Comparison of ENCODE assay signal across 1 cellular context in the genomic region with DNA sequence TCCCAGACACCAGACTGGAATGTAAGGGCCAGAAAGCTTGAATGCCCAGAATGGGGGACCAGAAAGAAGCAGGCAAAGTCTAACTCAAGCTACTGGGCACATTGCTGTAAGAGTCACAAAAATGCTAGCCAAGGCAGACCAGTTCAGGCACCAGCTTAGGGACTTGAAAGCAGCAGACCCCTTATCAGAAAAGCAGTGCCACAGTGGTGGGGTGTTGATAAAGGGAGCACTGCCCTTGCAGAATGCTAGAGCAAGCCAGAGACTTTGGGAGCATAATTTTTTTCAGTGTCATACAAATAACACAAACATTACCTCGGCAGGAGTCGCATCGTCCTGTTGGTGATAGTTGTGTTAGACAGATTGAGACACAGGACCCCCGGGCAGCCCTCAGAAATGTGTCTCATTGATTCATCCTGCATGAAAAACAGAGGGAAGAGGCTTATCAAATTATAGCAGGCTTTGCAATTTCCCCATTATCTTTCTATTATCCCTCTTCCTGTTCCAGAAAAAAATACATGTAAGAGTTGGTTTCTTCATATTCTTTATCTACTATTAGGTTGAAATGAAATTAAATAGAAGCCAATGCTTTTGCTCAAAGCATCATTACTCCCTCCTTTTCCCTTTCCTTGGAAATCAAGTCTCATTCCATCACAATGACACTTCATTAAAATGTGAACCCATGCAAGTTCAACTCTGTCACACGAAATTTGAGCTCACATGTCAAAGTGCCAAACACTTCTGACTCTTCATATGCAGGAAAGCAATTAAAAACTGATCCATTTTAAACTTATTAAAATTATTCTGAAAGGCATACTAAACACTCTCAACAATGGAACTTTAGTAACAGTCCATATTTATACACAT.
TF ChIP-seq lines count a peak whose summit lies in the region.

No MANE protein-coding gene starts in this region.

TF ChIP-seq in SK-N-SH, 30 proteins besides CTCF, POLR2A, EP300 and RAD21 (continued from another document):
- TF ChIP-seq, protein P1, sequence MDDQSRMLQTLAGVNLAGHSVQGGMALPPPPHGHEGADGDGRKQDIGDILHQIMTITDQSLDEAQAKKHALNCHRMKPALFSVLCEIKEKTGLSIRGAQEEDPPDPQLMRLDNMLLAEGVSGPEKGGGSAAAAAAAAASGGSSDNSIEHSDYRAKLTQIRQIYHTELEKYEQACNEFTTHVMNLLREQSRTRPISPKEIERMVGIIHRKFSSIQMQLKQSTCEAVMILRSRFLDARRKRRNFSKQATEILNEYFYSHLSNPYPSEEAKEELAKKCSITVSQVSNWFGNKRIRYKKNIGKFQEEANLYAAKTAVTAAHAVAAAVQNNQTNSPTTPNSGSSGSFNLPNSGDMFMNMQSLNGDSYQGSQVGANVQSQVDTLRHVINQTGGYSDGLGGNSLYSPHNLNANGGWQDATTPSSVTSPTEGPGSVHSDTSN (IDR thresholded peaks at IDR 0.05), result peak; percentile 40; the same call in 1 of the 2 replicates
- TF ChIP-seq TEAD4 (IDR thresholded peaks at IDR 0.05; ENCODE audit: borderline replicate concordance, insufficient read depth) (no peak), FOSL2 (IDR thresholded peaks at IDR 0.05; ENCODE audit: borderline replicate concordance, low read depth) (0 out of 2 replicates have a peak, but pooled peaks have one; percentile 8), MEF2A (IDR thresholded peaks at IDR 0.05; ENCODE audit: borderline replicate concordance, low read depth) (no peak), YY1 (IDR thresholded peaks at IDR 0.05; ENCODE audit: low read depth) (no peak), RXRA (IDR thresholded peaks at IDR 0.05; ENCODE audit: borderline replicate concordance, low read depth) (peak; percentile 27; the same call in 1 of the 2 replicates), FOXJ3 (CRISPR knock-in tag; IDR thresholded peaks at IDR 0.05) (no peak), GABPA (IDR thresholded peaks at IDR 0.05; ENCODE audit: low read depth) (no peak), NFIC (IDR thresholded peaks at IDR 0.05; ENCODE audit: borderline replicate concordance) (no peak), NRF1 (IDR thresholded peaks at IDR 0.05; ENCODE audit: low read depth, low read length) (no peak), RFX5 (IDR thresholded peaks at IDR 0.05; ENCODE audit: low read length) (no peak), MXI1 (IDR thresholded peaks at IDR 0.05; ENCODE audit: low read depth, low read length) (no peak), SIN3A (IDR thresholded peaks at IDR 0.05; ENCODE audit: borderline replicate concordance, low read depth, low read length) (no peak), CHD2 (IDR thresholded peaks at IDR 0.05; ENCODE audit: low read length, partially characterized antibody) (peak; percentile 11), GATA2 (CRISPR knock-in tag; IDR thresholded peaks at IDR 0.05) (peak; percentile 31; the same call in 1 of the 2 replicates), EZH2phosphoT487 (IDR thresholded peaks at IDR 0.05; ENCODE audit: borderline replicate concordance, low read depth) (no peak), FOXM1 (IDR thresholded peaks at IDR 0.05; ENCODE audit: low read depth) (no peak), RCOR1 (IDR thresholded peaks at IDR 0.05; ENCODE audit: low read length) (peak; percentile 21; the same call in 1 of the 2 replicates), TCF12 (IDR thresholded peaks at IDR 0.05) (peak; percentile 42), POLR2AphosphoS5 (IDR thresholded peaks at IDR 0.05; ENCODE audit: low read depth, low read length) (no peak), SMC3 (IDR thresholded peaks at IDR 0.05; ENCODE audit: low read depth, low read length) (no peak)
- TF ChIP-seq, protein P2, sequence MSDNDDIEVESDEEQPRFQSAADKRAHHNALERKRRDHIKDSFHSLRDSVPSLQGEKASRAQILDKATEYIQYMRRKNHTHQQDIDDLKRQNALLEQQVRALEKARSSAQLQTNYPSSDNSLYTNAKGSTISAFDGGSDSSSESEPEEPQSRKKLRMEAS (IDR thresholded peaks at IDR 0.05; ENCODE audit: low read depth), result no peak
- TF ChIP-seq, protein P3, sequence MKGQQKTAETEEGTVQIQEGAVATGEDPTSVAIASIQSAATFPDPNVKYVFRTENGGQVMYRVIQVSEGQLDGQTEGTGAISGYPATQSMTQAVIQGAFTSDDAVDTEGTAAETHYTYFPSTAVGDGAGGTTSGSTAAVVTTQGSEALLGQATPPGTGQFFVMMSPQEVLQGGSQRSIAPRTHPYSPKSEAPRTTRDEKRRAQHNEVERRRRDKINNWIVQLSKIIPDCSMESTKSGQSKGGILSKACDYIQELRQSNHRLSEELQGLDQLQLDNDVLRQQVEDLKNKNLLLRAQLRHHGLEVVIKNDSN (IDR thresholded peaks at IDR 0.05; ENCODE audit: borderline replicate concordance, low read depth), result no peak
- TF ChIP-seq, protein P4, sequence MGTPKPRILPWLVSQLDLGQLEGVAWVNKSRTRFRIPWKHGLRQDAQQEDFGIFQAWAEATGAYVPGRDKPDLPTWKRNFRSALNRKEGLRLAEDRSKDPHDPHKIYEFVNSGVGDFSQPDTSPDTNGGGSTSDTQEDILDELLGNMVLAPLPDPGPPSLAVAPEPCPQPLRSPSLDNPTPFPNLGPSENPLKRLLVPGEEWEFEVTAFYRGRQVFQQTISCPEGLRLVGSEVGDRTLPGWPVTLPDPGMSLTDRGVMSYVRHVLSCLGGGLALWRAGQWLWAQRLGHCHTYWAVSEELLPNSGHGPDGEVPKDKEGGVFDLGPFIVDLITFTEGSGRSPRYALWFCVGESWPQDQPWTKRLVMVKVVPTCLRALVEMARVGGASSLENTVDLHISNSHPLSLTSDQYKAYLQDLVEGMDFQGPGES (IDR thresholded peaks at IDR 0.05; ENCODE audit: low read depth, low read length), result no peak
- TF ChIP-seq, protein P5, sequence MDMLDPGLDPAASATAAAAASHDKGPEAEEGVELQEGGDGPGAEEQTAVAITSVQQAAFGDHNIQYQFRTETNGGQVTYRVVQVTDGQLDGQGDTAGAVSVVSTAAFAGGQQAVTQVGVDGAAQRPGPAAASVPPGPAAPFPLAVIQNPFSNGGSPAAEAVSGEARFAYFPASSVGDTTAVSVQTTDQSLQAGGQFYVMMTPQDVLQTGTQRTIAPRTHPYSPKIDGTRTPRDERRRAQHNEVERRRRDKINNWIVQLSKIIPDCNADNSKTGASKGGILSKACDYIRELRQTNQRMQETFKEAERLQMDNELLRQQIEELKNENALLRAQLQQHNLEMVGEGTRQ (IDR thresholded peaks at IDR 0.05; ENCODE audit: borderline replicate concordance, low read depth, low read length), result no peak
- TF ChIP-seq, protein P6, sequence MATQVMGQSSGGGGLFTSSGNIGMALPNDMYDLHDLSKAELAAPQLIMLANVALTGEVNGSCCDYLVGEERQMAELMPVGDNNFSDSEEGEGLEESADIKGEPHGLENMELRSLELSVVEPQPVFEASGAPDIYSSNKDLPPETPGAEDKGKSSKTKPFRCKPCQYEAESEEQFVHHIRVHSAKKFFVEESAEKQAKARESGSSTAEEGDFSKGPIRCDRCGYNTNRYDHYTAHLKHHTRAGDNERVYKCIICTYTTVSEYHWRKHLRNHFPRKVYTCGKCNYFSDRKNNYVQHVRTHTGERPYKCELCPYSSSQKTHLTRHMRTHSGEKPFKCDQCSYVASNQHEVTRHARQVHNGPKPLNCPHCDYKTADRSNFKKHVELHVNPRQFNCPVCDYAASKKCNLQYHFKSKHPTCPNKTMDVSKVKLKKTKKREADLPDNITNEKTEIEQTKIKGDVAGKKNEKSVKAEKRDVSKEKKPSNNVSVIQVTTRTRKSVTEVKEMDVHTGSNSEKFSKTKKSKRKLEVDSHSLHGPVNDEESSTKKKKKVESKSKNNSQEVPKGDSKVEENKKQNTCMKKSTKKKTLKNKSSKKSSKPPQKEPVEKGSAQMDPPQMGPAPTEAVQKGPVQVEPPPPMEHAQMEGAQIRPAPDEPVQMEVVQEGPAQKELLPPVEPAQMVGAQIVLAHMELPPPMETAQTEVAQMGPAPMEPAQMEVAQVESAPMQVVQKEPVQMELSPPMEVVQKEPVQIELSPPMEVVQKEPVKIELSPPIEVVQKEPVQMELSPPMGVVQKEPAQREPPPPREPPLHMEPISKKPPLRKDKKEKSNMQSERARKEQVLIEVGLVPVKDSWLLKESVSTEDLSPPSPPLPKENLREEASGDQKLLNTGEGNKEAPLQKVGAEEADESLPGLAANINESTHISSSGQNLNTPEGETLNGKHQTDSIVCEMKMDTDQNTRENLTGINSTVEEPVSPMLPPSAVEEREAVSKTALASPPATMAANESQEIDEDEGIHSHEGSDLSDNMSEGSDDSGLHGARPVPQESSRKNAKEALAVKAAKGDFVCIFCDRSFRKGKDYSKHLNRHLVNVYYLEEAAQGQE (IDR thresholded peaks at IDR 0.05; ENCODE audit: low read depth, low read length), result no peak
- TF ChIP-seq, protein P7, sequence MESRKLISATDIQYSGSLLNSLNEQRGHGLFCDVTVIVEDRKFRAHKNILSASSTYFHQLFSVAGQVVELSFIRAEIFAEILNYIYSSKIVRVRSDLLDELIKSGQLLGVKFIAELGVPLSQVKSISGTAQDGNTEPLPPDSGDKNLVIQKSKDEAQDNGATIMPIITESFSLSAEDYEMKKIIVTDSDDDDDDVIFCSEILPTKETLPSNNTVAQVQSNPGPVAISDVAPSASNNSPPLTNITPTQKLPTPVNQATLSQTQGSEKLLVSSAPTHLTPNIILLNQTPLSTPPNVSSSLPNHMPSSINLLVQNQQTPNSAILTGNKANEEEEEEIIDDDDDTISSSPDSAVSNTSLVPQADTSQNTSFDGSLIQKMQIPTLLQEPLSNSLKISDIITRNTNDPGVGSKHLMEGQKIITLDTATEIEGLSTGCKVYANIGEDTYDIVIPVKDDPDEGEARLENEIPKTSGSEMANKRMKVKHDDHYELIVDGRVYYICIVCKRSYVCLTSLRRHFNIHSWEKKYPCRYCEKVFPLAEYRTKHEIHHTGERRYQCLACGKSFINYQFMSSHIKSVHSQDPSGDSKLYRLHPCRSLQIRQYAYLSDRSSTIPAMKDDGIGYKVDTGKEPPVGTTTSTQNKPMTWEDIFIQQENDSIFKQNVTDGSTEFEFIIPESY (IDR thresholded peaks at IDR 0.05; ENCODE audit: borderline replicate concordance, low read depth), result no peak
